Comparison of ENCODE assay signal across 21 cellular contexts in genomic region chr18:9495465-9495864, GRCh38.
"Had no signal": no experiment of that assay in that cellular context is flagged by ENCODE, and none has a peak within 500 bp of the region (broad histone marks: within the 10 kb centered on the region; RNA-seq: fewer than 3 reads in every experiment).

No MANE protein-coding gene starts in this region.

- ATAC-seq: activated CD8-positive, alpha-beta T cell treated with anti-CD3 and anti-CD28 coated beads, Interleukin-2, amount 10 ng/mL, durations not matched to agents 7 days and 5 days; left cardiac atrium; right cardiac atrium; T-helper 17 cell had no signal

- H3K4me3 ChIP-seq: lung, prostate gland, skin epidermis, suprapubic skin, upper lobe of left lung had no signal

- H3K27me3 Mint-ChIP-seq: activated naive CD8-positive, alpha-beta T cell treated with anti-CD3 and anti-CD28 coated beads, Interleukin-2, amount 10 ng/mL, durations not matched to agents 7 days and 5 days; dendritic cell treated with granulocyte-macrophage colony-stimulating factor and Interleukin-4, amounts not matched to agents 40 ng/mL and 50 ng/mL, for 4 days; naive B cell; T-helper 17 cell had no signal

- H3K9me3 ChIP-seq: prostate gland, suprapubic skin, upper lobe of left lung had no signal

- DNase-seq: activated CD4-positive, alpha-beta T cell treated with anti-CD3 and anti-CD28 coated beads for 4 hours; activated CD8-positive, alpha-beta memory T cell treated with anti-CD3 and anti-CD28 coated beads, Interleukin-2, amount 50 U/mL, for 4 hours; activated naive CD8-positive, alpha-beta T cell treated with anti-CD3 and anti-CD28 coated beads, Interleukin-2, amount 10 ng/mL, durations not matched to agents 7 days and 5 days; activated T-cell treated with anti-CD3 and anti-CD28 coated beads, Interleukin-2, amount 50 U/mL, for 48 hours; cerebellar nuclear complex; effector memory CD4-positive, alpha-beta T cell; left cardiac atrium; naive B cell; right cardiac atrium; stimulated activated CD4-positive, alpha-beta T cell treated with anti-CD3 and anti-CD28 coated beads, Interleukin-4, amount 100 ng/mL, for 24 hours; stimulated activated naive CD8-positive, alpha-beta T cell treated with anti-CD3 and anti-CD28 coated beads, Interleukin-15, Interleukin-2, amounts not matched to agents 100 U/mL and 50 U/mL, for 24 hours; T-helper 17 cell; upper lobe of left lung had no signal

- H3K27ac Mint-ChIP-seq: activated CD8-positive, alpha-beta T cell treated with anti-CD3 and anti-CD28 coated beads, Interleukin-2, amount 10 ng/mL, durations not matched to agents 7 days and 5 days; activated naive CD8-positive, alpha-beta T cell treated with anti-CD3 and anti-CD28 coated beads, Interleukin-2, amount 10 ng/mL, durations not matched to agents 7 days and 5 days; dendritic cell treated with granulocyte-macrophage colony-stimulating factor and Interleukin-4, amounts not matched to agents 40 ng/mL and 50 ng/mL, for 4 days had no signal

- H3K9me3 Mint-ChIP-seq: dendritic cell treated with granulocyte-macrophage colony-stimulating factor and Interleukin-4, amounts not matched to agents 40 ng/mL and 50 ng/mL, for 4 days had no signal

- H3K27ac ChIP-seq: brain microvascular endothelial cell, epithelial cell of prostate, prostate gland, skin epidermis, suprapubic skin, upper lobe of left lung had no signal

- H3K27me3 ChIP-seq: brain microvascular endothelial cell, suprapubic skin, upper lobe of left lung had no signal

- H3K36me3 ChIP-seq: brain microvascular endothelial cell, prostate gland, suprapubic skin, upper lobe of left lung had no signal

- H3K4me1 ChIP-seq: prostate gland had no signal

- H3K4me3 Mint-ChIP-seq: activated CD8-positive, alpha-beta T cell treated with anti-CD3 and anti-CD28 coated beads, Interleukin-2, amount 10 ng/mL, durations not matched to agents 7 days and 5 days; activated naive CD8-positive, alpha-beta T cell treated with anti-CD3 and anti-CD28 coated beads, Interleukin-2, amount 10 ng/mL, durations not matched to agents 7 days and 5 days; dendritic cell treated with granulocyte-macrophage colony-stimulating factor and Interleukin-4, amounts not matched to agents 40 ng/mL and 50 ng/mL, for 4 days; naive B cell; T-helper 17 cell had no signal
